8 cellular contexts compared by ENCODE assay signal in the genomic region with DNA sequence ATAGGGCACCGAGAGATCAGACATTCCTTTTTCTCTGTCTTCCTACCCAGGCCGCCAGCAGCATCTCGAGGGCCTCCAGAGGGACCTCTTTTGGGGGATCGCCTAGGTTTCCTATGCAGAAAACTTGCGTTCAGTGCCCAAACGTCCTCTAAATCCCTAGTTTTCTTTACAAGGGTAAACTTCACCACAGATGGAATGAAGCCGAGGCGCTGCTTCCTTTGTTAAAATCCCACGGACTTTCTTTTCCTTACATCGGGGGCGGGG. TPM values are rescaled to one million over a fixed set of nuclear protein-coding genes. Genes with fewer than 3 reads are reported as not detected.
DNase-seq lines count a peak whose midpoint lies in the region; ATAC-seq, FAIRE-seq and TF ChIP-seq lines count a peak whose summit lies in the region.

No MANE protein-coding gene starts in this region.

- H3K9me3 ChIP-seq in GM23248 (ENCODE audit: low read depth) = no peaks in the 10 kb centered on the region
- no peaks in the 10 kb centered on the region for H3K9me3 ChIP-seq in SJSA1 (replicated peaks)

- no peak for TF ChIP-seq POLR2A in H54 (IDR thresholded peaks at IDR 0.05; ENCODE audit: low read depth, low read length)

- no peak overlapping the region; the same call in 1 of the 2 replicates for H2AFZ ChIP-seq in GM23248

- H4K20me1 ChIP-seq in GM23248 (ENCODE audit: insufficient read depth) = peaks cover 30% of the 10 kb centered on the region

- no peak for TF ChIP-seq CTCF in fibroblast of pulmonary artery (IDR thresholded peaks at IDR 0.05; ENCODE audit: low read length, missing control alignments)

- 1 to 2% methylated on average over 11 of the region's 11 CpGs for WGBS in GM23248 (ENCODE audit: low coverage in 1 of 2, low lambda C conversion rate in 2 of 2, missing lambda C conversion rate in 2 of 2), 2 experiments

- in situ Hi-C loops in GM23248 (cut with MboI) = no loop called here

- peaks cover 12% of the 10 kb centered on the region; the same call in 1 of the 2 replicates for H3F3A ChIP-seq in GM23248 (ENCODE audit: insufficient read depth)

- H3K4me2 ChIP-seq in GM23248 (ENCODE audit: unreplicated experiment) = peak overlapping the region; percentile 96

- H3K9me2 ChIP-seq in GM23248 (ENCODE audit: insufficient read depth) = no peaks in the 10 kb centered on the region

- H3K4me3 ChIP-seq in GM23248 (peak overlapping the region; percentile 84), SJSA1 (peak overlapping the region; percentile 100), fibroblast of pulmonary artery (replicated peaks; ENCODE audit: low read depth, low read length) (peak overlapping the region; percentile 91)

- H3K4me1 ChIP-seq in GM23248 (ENCODE audit: insufficient read depth) = peaks cover 10% of the 10 kb centered on the region
- peaks cover 33% of the 10 kb centered on the region for H3K4me1 ChIP-seq in SJSA1 (replicated peaks)

- FAIRE-seq in H54 (lab: Jason Lieb, UNC) = no peak

- H3K79me2 ChIP-seq in GM23248 (ENCODE audit: insufficient read depth) = peaks cover 52% of the 10 kb centered on the region

- no peaks in the 10 kb centered on the region for H3K27me3 ChIP-seq in GM23248 (replicated peaks; ENCODE audit: insufficient read depth)
- no peaks in the 10 kb centered on the region for H3K27me3 ChIP-seq in SJSA1 (replicated peaks)

- DNase-seq in GM23248 = no peak
- no peak for DNase-seq in SJSA1 (ENCODE audit: low read depth in 1 of 2, low spot score in 2 of 2)
- DNase-seq in fibroblast of pulmonary artery (ENCODE audit: low read depth) = no peak
- peak; percentile 67 for DNase-seq in retina
- no peak for DNase-seq in ecto neural progenitor cell (ENCODE audit: low spot score)
- DNase-seq in H54 (ENCODE audit: insufficient read length, low spot score) = no peak

- H3K9ac ChIP-seq in GM23248 = peak overlapping the region; percentile 98

- peak overlapping the region; percentile 96 for H3K27ac ChIP-seq in GM23248
- H3K27ac ChIP-seq in SJSA1 = peak overlapping the region; percentile 99

- ATAC-seq in GM21447 (IDR thresholded peaks at IDR 0.05; ENCODE audit: unreplicated experiment) = no peak
- ATAC-seq in GM21528 (IDR thresholded peaks at IDR 0.05; ENCODE audit: low FRiP score, unreplicated experiment) = no peak

- H3K36me3 ChIP-seq in GM23248 (ENCODE audit: low read depth) = no peaks in the 10 kb centered on the region; the same call in 1 of the 2 replicates
- H3K36me3 ChIP-seq in SJSA1 = peaks cover 18% of the 10 kb centered on the region

RNA-seq across cellular contexts. Expression of gene RHEB, which starts 1.0 kb away (rescaled TPM):
- 86.4 and 91.4 TPM in 2 replicates for total RNA-seq in GM23248 (2014; rRNA removed; shearing (Covaris generic))
- polyA plus RNA-seq in GM23248 (2016; fragmentation: Nextera tagmentation; extraction: Ambion mirVana) = 226 and 235 TPM in 2 replicates
- 203 and 290 TPM in 2 replicates for total RNA-seq in SJSA1 (2014; rRNA removed; shearing (Covaris generic))
